Comparison of ENCODE assay signal across 1 cellular context in genomic region chr6:33313709-33314514, GRCh38.
TF ChIP-seq lines count a peak whose summit lies in the region.

TSS of gene TAPBP (minus strand) at chr6:33314078. CDS start at chr6:33314041, 37 bp downstream.

TF ChIP-seq in HepG2, 621 proteins besides CTCF, POLR2A, EP300 and RAD21 (continued from another document and continues in another):
- TF ChIP-seq ZNF142 (CRISPR knock-in tag; IDR thresholded peaks at IDR 0.05): no peak
- TF ChIP-seq ETV6 (CRISPR knock-in tag; conservative IDR thresholded peaks at IDR 0.05): peak; percentile 38; the same call in 1 of the 2 replicates
- TF ChIP-seq ARID4A (CRISPR knock-in tag; IDR thresholded peaks at IDR 0.05; ENCODE audit: borderline replicate concordance): peak; percentile 73
- no peak for TF ChIP-seq HBP1 (CRISPR knock-in tag; IDR thresholded peaks at IDR 0.05; ENCODE audit: low read depth)
- TF ChIP-seq ZNF451 (CRISPR knock-in tag; IDR thresholded peaks at IDR 0.05): peak; percentile 51; the same call in 1 of the 2 replicates
- no peak for TF ChIP-seq NR2F2 (IDR thresholded peaks at IDR 0.05; ENCODE audit: borderline replicate concordance, low read depth)
- no peak for TF ChIP-seq FOXM1 (CRISPR knock-in tag; IDR thresholded peaks at IDR 0.05)
- TF ChIP-seq KLF13 (CRISPR knock-in tag; IDR thresholded peaks at IDR 0.05): no peak; the same call in 1 of the 2 replicates
- TF ChIP-seq YEATS2 (CRISPR knock-in tag; IDR thresholded peaks at IDR 0.05; ENCODE audit: borderline replicate concordance): 0 out of 2 replicates have a peak, but pooled peaks have one; percentile 42
- 0 out of 2 replicates have a peak, but pooled peaks have one; percentile 39 for TF ChIP-seq ZHX1 (CRISPR knock-in tag; IDR thresholded peaks at IDR 0.05; ENCODE audit: low read depth)
- TF ChIP-seq HNRNPH1 (optimal IDR thresholded peaks at IDR 0.05; ENCODE audit: low read depth, low read length): peak; percentile 43
- 0 out of 2 replicates have a peak, but pooled peaks have one; percentile 77 for TF ChIP-seq ZNF749 (CRISPR knock-in tag; IDR thresholded peaks at IDR 0.05; ENCODE audit: borderline replicate concordance)
- TF ChIP-seq KDM3A (CRISPR knock-in tag; IDR thresholded peaks at IDR 0.05; ENCODE audit: low read depth): peak; percentile 18; the same call in 1 of the 2 replicates
- TF ChIP-seq E2F5 (CRISPR knock-in tag; conservative IDR thresholded peaks at IDR 0.05): peak; percentile 60; the same call in 1 of the 2 replicates
- TF ChIP-seq NR2F6 (IDR thresholded peaks at IDR 0.05): no peak
- peak; percentile 45; the same call in 1 of the 2 replicates for TF ChIP-seq NR2F6 (CRISPR knock-in tag; IDR thresholded peaks at IDR 0.05)
- no peak for TF ChIP-seq SOX13 (IDR thresholded peaks at IDR 0.05)
- TF ChIP-seq SOX13 (CRISPR knock-in tag; conservative IDR thresholded peaks at IDR 0.05 in 1 of 2, IDR thresholded peaks at IDR 0.05 in 1 of 2): peak in 1 of 2 experiments; percentile 35; a peak in 1 of 4 replicates
- no peak for TF ChIP-seq ZNF337 (CRISPR knock-in tag; IDR thresholded peaks at IDR 0.05; ENCODE audit: borderline replicate concordance, low read depth)
- 0 out of 2 replicates have a peak, but pooled peaks have one; percentile 36 for TF ChIP-seq AHDC1 (CRISPR knock-in tag; IDR thresholded peaks at IDR 0.05; ENCODE audit: borderline replicate concordance)
- no peak for TF ChIP-seq FOXP1 (IDR thresholded peaks at IDR 0.05)
- no peak for TF ChIP-seq FOXP1 (CRISPR knock-in tag; IDR thresholded peaks at IDR 0.05)
- peak; percentile 71 for TF ChIP-seq PHF20 (CRISPR knock-in tag; IDR thresholded peaks at IDR 0.05)
- peak; percentile 55; the same call in 1 of the 2 replicates for TF ChIP-seq ZNF609 (CRISPR knock-in tag; IDR thresholded peaks at IDR 0.05; ENCODE audit: borderline replicate concordance)
